16 cellular contexts compared by ENCODE assay signal in genomic region chr19:12596927-12597548, GRCh38. TPM values are rescaled to one million over a fixed set of nuclear protein-coding genes. Genes with fewer than 3 reads are reported as not detected.
DNase-seq lines count a peak whose midpoint lies in the region; ATAC-seq and TF ChIP-seq lines count a peak whose summit lies in the region.
"Had no signal": no experiment of that assay in that cellular context is flagged by ENCODE, and none has a peak within 500 bp of the region (broad histone marks: within the 10 kb centered on the region; RNA-seq: fewer than 3 reads in every experiment).

No MANE protein-coding gene starts in this region.

- no peak overlapping the region for H4K91ac ChIP-seq in IMR-90 (ENCODE audit: insufficient read depth, low read depth, low read length)

- peaks cover 43% of the 10 kb centered on the region for H3K36me3 Mint-ChIP-seq in nephron progenitor cell (ENCODE audit: low read depth)
- H3K36me3 Mint-ChIP-seq: activated naive CD4-positive, alpha-beta T cell treated with anti-CD3 and anti-CD28 coated beads, Interleukin-2, amount 50 U/mL, for 72 hours had no signal

- 59% methylated on average over 16 of the region's 38 CpGs; no CpG with 5 or more reads in 1 of the 2 experiments for WGBS in IMR-90 (ENCODE audit: extremely low coverage in 2 of 2, insufficient read length in 1 of 2), 2 experiments
- 73 to 78% methylated on average over 30 to 38 of the region's 38 CpGs for WGBS in GM23248 (ENCODE audit: low coverage in 1 of 2, low lambda C conversion rate in 2 of 2, missing lambda C conversion rate in 2 of 2), 2 experiments

- no peaks in the 10 kb centered on the region for H3K4me1 ChIP-seq in IMR-90 (ENCODE audit: control insufficient read depth, insufficient read depth, low read length)
- H3K4me1 ChIP-seq in upper lobe of right lung: no peaks in the 10 kb centered on the region
- H3K4me1 ChIP-seq in GM23248 (ENCODE audit: insufficient read depth): no peaks in the 10 kb centered on the region
- H3K4me1 ChIP-seq: ascending aorta had no signal

- H3K27me3 Mint-ChIP-seq in nephron progenitor cell (ENCODE audit: low read depth, poor library complexity): peaks cover 4% of the 10 kb centered on the region
- H3K27me3 Mint-ChIP-seq: CD8-positive, alpha-beta memory T cell had no signal

- H3K9me3 ChIP-seq in IMR-90 (ENCODE audit: control insufficient read depth, insufficient read depth, low read length): no peaks in the 10 kb centered on the region
- H3K9me3 ChIP-seq in upper lobe of right lung: no peaks in the 10 kb centered on the region
- no peaks in the 10 kb centered on the region for H3K9me3 ChIP-seq in MG63
- no peaks in the 10 kb centered on the region for H3K9me3 ChIP-seq in GM23248 (ENCODE audit: low read depth)
- H3K9me3 ChIP-seq: ascending aorta had no signal

- no peak overlapping the region for H3K18ac ChIP-seq in IMR-90 (ENCODE audit: low read depth, low read length)

- no peak overlapping the region for H2BK15ac ChIP-seq in IMR-90 (ENCODE audit: low read depth, low read length)

- H4K5ac ChIP-seq in IMR-90 (ENCODE audit: low read depth, low read length): no peak overlapping the region

- no peak overlapping the region for H3K27ac ChIP-seq in IMR-90 (ENCODE audit: insufficient read depth, low read length)
- H3K27ac ChIP-seq in upper lobe of right lung: no peak overlapping the region
- H3K27ac ChIP-seq in GM23248: no peak overlapping the region
- H3K27ac ChIP-seq: ascending aorta had no signal

- no peaks in the 10 kb centered on the region for H3K4me1 Mint-ChIP-seq in nephron progenitor cell
- H3K4me1 Mint-ChIP-seq: stimulated activated effector memory CD8-positive, alpha-beta T cell treated with anti-CD3 and anti-CD28 coated beads, Interleukin-12 subunit alpha, Interleukin-12 subunit beta, amount 100 ng/mL, for 72 hours had no signal

- H3K14ac ChIP-seq in IMR-90 (replicated peaks; ENCODE audit: low read depth, low read length): no peak overlapping the region

- H3K27me3 ChIP-seq in IMR-90 (ENCODE audit: control insufficient read depth, insufficient read depth, low read length) (no peaks in the 10 kb centered on the region), upper lobe of right lung (no peaks in the 10 kb centered on the region), MG63 (no peaks in the 10 kb centered on the region), GM23248 (replicated peaks; ENCODE audit: insufficient read depth) (no peaks in the 10 kb centered on the region)
- H3K27me3 ChIP-seq: ascending aorta had no signal

- H4K20me1 ChIP-seq in IMR-90 (ENCODE audit: insufficient read depth, low read length): no peaks in the 10 kb centered on the region; the same call in 1 of the 2 replicates
- H4K20me1 ChIP-seq in GM23248 (ENCODE audit: insufficient read depth): no peaks in the 10 kb centered on the region

- no peak overlapping the region for H3K4ac ChIP-seq in IMR-90 (ENCODE audit: low read depth, low read length)

- no peak overlapping the region for H3K9ac ChIP-seq in IMR-90 (ENCODE audit: low read depth, low read length)
- H3K9ac ChIP-seq in GM23248: no peak overlapping the region

- H3K56ac ChIP-seq in IMR-90 (ENCODE audit: extremely low read depth, insufficient read depth, low read length): no peak overlapping the region

- H3K4me3 ChIP-seq in IMR-90 (ENCODE audit: insufficient read depth, low read depth, low read length) (no peak overlapping the region), epithelial cell of proximal tubule (ENCODE audit: low read depth, low read length) (peak overlapping the region; percentile 38), upper lobe of right lung (peak overlapping the region; percentile 19), MG63 (no peak overlapping the region), GM23248 (no peak overlapping the region)
- H3K4me3 ChIP-seq: ascending aorta had no signal

- peaks cover 14% of the 10 kb centered on the region; the same call in 1 of the 2 replicates for H3K36me3 ChIP-seq in IMR-90 (ENCODE audit: control insufficient read depth, insufficient read depth, low read length)
- H3K36me3 ChIP-seq in upper lobe of right lung: no peaks in the 10 kb centered on the region
- peaks cover 11% of the 10 kb centered on the region for H3K36me3 ChIP-seq in MG63
- no peaks in the 10 kb centered on the region; the same call in 1 of the 2 replicates for H3K36me3 ChIP-seq in GM23248 (ENCODE audit: low read depth)

- H2AFZ ChIP-seq in IMR-90 (replicated peaks; ENCODE audit: low read length, poor library complexity): no peak overlapping the region
- no peak overlapping the region for H2AFZ ChIP-seq in GM23248

- H3K4me3 Mint-ChIP-seq in nephron progenitor cell: no peak overlapping the region
- H3K4me3 Mint-ChIP-seq: CD8-positive, alpha-beta memory T cell; stimulated activated effector memory CD8-positive, alpha-beta T cell treated with anti-CD3 and anti-CD28 coated beads, Interleukin-12 subunit alpha, Interleukin-12 subunit beta, amount 100 ng/mL, for 72 hours had no signal

- no peaks in the 10 kb centered on the region for H3K9me1 ChIP-seq in IMR-90 (ENCODE audit: insufficient read depth, low read length)

- H3K4me2 ChIP-seq in IMR-90 (ENCODE audit: low read depth, low read length) (no peak overlapping the region), GM23248 (ENCODE audit: unreplicated experiment) (no peak overlapping the region)

- no peak overlapping the region for H3K23ac ChIP-seq in IMR-90 (ENCODE audit: low read depth, low read length)

- TF ChIP-seq RAD21 in IMR-90 (IDR thresholded peaks at IDR 0.05; ENCODE audit: low read length): no peak

- no peak for DNase-seq in IMR-90
- DNase-seq in epithelial cell of proximal tubule (ENCODE audit: low read depth): no peak
- no peak for DNase-seq in nephron progenitor cell
- DNase-seq in upper lobe of right lung: peak; percentile 86
- DNase-seq in MG63: no peak
- DNase-seq in GM23248: no peak
- DNase-seq: CD8-positive, alpha-beta memory T cell; effector memory CD4-positive, alpha-beta T cell; mammary epithelial cell; NCI-H1105 treated with DMSO at 0.1 percent for 48 hours; NCI-H2107 had no signal

- TF ChIP-seq POLR2A in IMR-90 (IDR thresholded peaks at IDR 0.05; ENCODE audit: low read depth, low read length): no peak

- BruUV-seq in IMR-90 (replicated peaks; lab: Mats Ljungman, UMichigan): no TSS peak

- dilution Hi-C loops in IMR-90 (cut with HindIII; ENCODE audit: low sequenced_read_pairs, unreplicated experiment): no loop called here

- in situ Hi-C loops in IMR-90 (cut with MboI; ENCODE audit: low sequenced_read_pairs) (no loop called here), GM23248 (cut with MboI) (no loop called here)

- peak overlapping the region; percentile 21 for H3K27ac Mint-ChIP-seq in nephron progenitor cell
- H3K27ac Mint-ChIP-seq: activated naive CD4-positive, alpha-beta T cell treated with anti-CD3 and anti-CD28 coated beads, Interleukin-2, amount 50 U/mL, for 72 hours; stimulated activated effector memory CD8-positive, alpha-beta T cell treated with anti-CD3 and anti-CD28 coated beads, Interleukin-12 subunit alpha, Interleukin-12 subunit beta, amount 100 ng/mL, for 72 hours had no signal

- H3K79me2 ChIP-seq in GM23248 (ENCODE audit: insufficient read depth): no peaks in the 10 kb centered on the region

- ATAC-seq in IMR-90 (ENCODE audit: low read depth) (no peak), upper lobe of right lung (peak; percentile 96), HG03095 (IDR thresholded peaks at IDR 0.05; ENCODE audit: unreplicated experiment) (no peak)
- ATAC-seq: activated naive CD4-positive, alpha-beta T cell treated with anti-CD3 and anti-CD28 coated beads, Interleukin-2, amount 50 U/mL, for 72 hours; Right ventricle myocardium inferior; stimulated activated effector memory CD8-positive, alpha-beta T cell treated with anti-CD3 and anti-CD28 coated beads, Interleukin-12 subunit alpha, Interleukin-12 subunit beta, amount 100 ng/mL, for 72 hours had no signal

- peaks cover 3% of the 10 kb centered on the region for H3K9me3 Mint-ChIP-seq in nephron progenitor cell
- H3K9me3 Mint-ChIP-seq: activated naive CD4-positive, alpha-beta T cell treated with anti-CD3 and anti-CD28 coated beads, Interleukin-2, amount 50 U/mL, for 72 hours; stimulated activated effector memory CD8-positive, alpha-beta T cell treated with anti-CD3 and anti-CD28 coated beads, Interleukin-12 subunit alpha, Interleukin-12 subunit beta, amount 100 ng/mL, for 72 hours had no signal

- intact Hi-C loops in IMR-90 (cut with micrococcal nuclease) (no loop called here), upper lobe of right lung (cut with DNase I) (no loop called here)

- H3K9me2 ChIP-seq in GM23248 (ENCODE audit: insufficient read depth): no peaks in the 10 kb centered on the region

- TF ChIP-seq CTCF in IMR-90 (conservative IDR thresholded peaks at IDR 0.05; ENCODE audit: low read depth, low read length) (no peak), epithelial cell of proximal tubule (conservative IDR thresholded peaks at IDR 0.05; ENCODE audit: low read depth, low read length) (no peak), nephron progenitor cell (IDR thresholded peaks at IDR 0.05) (no peak), upper lobe of right lung (IDR thresholded peaks at IDR 0.05) (no peak)

- H2BK120ac ChIP-seq in IMR-90 (ENCODE audit: low read depth, low read length): no peak overlapping the region

- POLR2A ChIA-PET in IMR-90 (lab: Charles Lee; ENCODE audit: unreplicated experiment): no interaction called here

- no peaks in the 10 kb centered on the region; a peak in 3 of 4 replicates for H3K79me1 ChIP-seq in IMR-90 (ENCODE audit: low read depth in 1 of 2, low read length in 2 of 2)

- no peak overlapping the region for H2AK5ac ChIP-seq in IMR-90 (ENCODE audit: low read depth, low read length)

- no peak overlapping the region for H4K8ac ChIP-seq in IMR-90 (ENCODE audit: low read depth in 2 of 2, low read length in 2 of 2)

- H2AK9ac ChIP-seq in IMR-90 (replicated peaks; ENCODE audit: low read depth, low read length, poor library complexity): peak overlapping the region; percentile 57

- H2BK20ac ChIP-seq in IMR-90 (ENCODE audit: low read depth, low read length): no peak overlapping the region

- H3F3A ChIP-seq in GM23248 (ENCODE audit: insufficient read depth): no peaks in the 10 kb centered on the region

- CTCF ChIA-PET in IMR-90 (lab: Yijun Ruan, JAX): no interaction called here

- H2BK5ac ChIP-seq in IMR-90 (ENCODE audit: low read depth, low read length, poor library complexity, severe bottlenecking): no peak overlapping the region

RNA-seq across cellular contexts. Expression of gene ZNF490, which starts 13.6 kb away (rescaled TPM):
- 8.1 and 9.0 TPM in 2 replicates for total RNA-seq in IMR-90 (2012; rRNA removed)
- 1.5 and 1.7 TPM in 2 replicates for polyA plus RNA-seq in IMR-90 (2012; rRNA removed)
- polyA plus RNA-seq in IMR-90 (2012; cell fraction: cytosol; rRNA removed): 0.38 and 0.56 TPM in 2 replicates
- 0.60 and 1.7 TPM in 2 replicates for polyA plus RNA-seq in IMR-90 (2012; cell fraction: nucleus; rRNA removed; ENCODE audit: low replicate concordance)
- total RNA-seq in epithelial cell of proximal tubule: 1.2 and 2.0 TPM in 2 replicates
- total RNA-seq in upper lobe of right lung: 12.2 TPM
- 4.3 and 5.4 TPM in 2 replicates for total RNA-seq in MG63 (2014; rRNA removed; shearing (Covaris generic); ENCODE audit: low replicate concordance)
- total RNA-seq in GM23248 (2014; rRNA removed; shearing (Covaris generic)): 4.0 and 11.8 TPM in 2 replicates
- polyA plus RNA-seq in GM23248 (2016; fragmentation: Nextera tagmentation; extraction: Ambion mirVana): 2.6 and 2.7 TPM in 2 replicates

RNA-seq across cellular contexts. Expression of gene ZNF791, which starts 13.7 kb away (rescaled TPM):
- 15.8 and 19.4 TPM in 2 replicates for total RNA-seq in IMR-90 (2012; rRNA removed)
- 7.0 and 7.1 TPM in 2 replicates for polyA plus RNA-seq in IMR-90 (2012; rRNA removed)
- polyA plus RNA-seq in IMR-90 (2012; cell fraction: cytosol; rRNA removed): 2.1 and 2.2 TPM in 2 replicates
- 2.6 and 10.8 TPM in 2 replicates for polyA plus RNA-seq in IMR-90 (2012; cell fraction: nucleus; rRNA removed; ENCODE audit: low replicate concordance)
- total RNA-seq in epithelial cell of proximal tubule: 4.1 and 5.5 TPM in 2 replicates
- total RNA-seq in upper lobe of right lung: 29.7 TPM
- 11.7 and 13.6 TPM in 2 replicates for total RNA-seq in MG63 (2014; rRNA removed; shearing (Covaris generic); ENCODE audit: low replicate concordance)
- 11.6 and 11.9 TPM in 2 replicates for total RNA-seq in GM23248 (2014; rRNA removed; shearing (Covaris generic))
- 12.6 and 14.5 TPM in 2 replicates for polyA plus RNA-seq in GM23248 (2016; fragmentation: Nextera tagmentation; extraction: Ambion mirVana)

RNA-seq across cellular contexts. Expression of gene ZNF564, which starts 45.8 kb away (rescaled TPM):
- total RNA-seq in IMR-90 (2012; rRNA removed) (6.3 and 9.4 TPM in 2 replicates), epithelial cell of proximal tubule (3.0 and 3.3 TPM in 2 replicates), upper lobe of right lung (13.7 TPM)
- polyA plus RNA-seq in IMR-90 (2012; rRNA removed) (1.2 and 1.5 TPM in 2 replicates), GM23248 (2016; fragmentation: Nextera tagmentation; extraction: Ambion mirVana) (5.1 and 5.6 TPM in 2 replicates)
- polyA plus RNA-seq in IMR-90 (2012; cell fraction: cytosol; rRNA removed): 0.26 and 0.49 TPM in 2 replicates
- 0.51 and 1.8 TPM in 2 replicates for polyA plus RNA-seq in IMR-90 (2012; cell fraction: nucleus; rRNA removed; ENCODE audit: low replicate concordance)
- total RNA-seq in MG63 (2014; rRNA removed; shearing (Covaris generic); ENCODE audit: low replicate concordance): 2.0 and 6.4 TPM in 2 replicates
- total RNA-seq in GM23248 (2014; rRNA removed; shearing (Covaris generic)): 3.7 and 8.3 TPM in 2 replicates

Comparison
In these comparisons a context has a peak if more than half of its experiments do, and no peak if none do; other contexts are left out.
1. H3K4me3 ChIP-seq: peak in epithelial cell of proximal tubule (single experiment) and upper lobe of right lung (single experiment); none in IMR-90 (single experiment), MG63 (single experiment) and GM23248 (single experiment).